8 cellular contexts compared by ENCODE assay signal in the genomic region with DNA sequence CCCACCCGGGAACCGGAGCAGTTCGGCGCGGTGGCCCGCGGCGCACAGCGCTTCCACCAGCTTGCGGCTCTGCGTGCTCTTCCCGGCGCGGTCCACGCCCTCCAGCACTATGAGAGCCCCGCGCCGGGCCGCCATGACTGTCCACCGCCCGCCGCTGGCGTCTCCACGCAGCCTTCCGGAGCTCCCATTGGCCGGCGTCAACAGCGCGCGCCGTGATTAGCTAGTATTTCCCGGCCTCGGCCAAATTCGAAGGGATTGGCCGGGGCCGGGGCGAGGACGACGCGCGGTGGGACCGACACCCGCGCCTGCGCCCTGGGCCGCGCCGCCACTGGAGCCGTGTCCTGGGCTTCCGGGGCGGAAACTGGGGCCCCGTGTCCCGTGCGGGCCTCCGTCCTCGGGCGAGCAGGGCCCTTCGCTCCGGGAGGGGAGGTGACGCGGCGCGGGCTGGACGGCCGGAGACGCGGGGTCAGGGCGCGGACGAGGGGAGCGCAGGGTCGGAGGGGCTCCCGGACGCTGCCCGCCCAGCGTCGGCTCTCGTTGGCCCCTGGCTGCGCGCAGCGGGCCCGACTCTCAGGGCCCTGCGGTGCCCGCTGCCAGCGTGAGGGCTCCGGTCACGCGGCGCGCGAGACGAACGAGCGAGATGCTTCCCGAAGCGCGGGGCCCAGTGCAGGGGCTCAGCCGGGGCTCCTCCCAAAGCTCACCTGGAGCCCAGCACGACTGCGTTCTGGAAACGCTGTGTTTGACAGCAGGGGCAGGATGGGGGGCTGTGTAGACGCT. TPM values are rescaled to one million over a fixed set of nuclear protein-coding genes. Genes with fewer than 3 reads are reported as not detected.
DNase-seq lines count a peak whose midpoint lies in the region; ATAC-seq and TF ChIP-seq lines count a peak whose summit lies in the region.

A gene with protein sequence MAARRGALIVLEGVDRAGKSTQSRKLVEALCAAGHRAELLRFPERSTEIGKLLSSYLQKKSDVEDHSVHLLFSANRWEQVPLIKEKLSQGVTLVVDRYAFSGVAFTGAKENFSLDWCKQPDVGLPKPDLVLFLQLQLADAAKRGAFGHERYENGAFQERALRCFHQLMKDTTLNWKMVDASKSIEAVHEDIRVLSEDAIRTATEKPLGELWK (minus strand): TSS at position 167 of the 777 bp plus-strand sequence. CDS start 32 bp downstream, at position 135.

- H3K4me1 ChIP-seq in BLaER1 = peaks cover 38% of the 10 kb centered on the region

- no peaks in the 10 kb centered on the region for H3K27me3 Mint-ChIP-seq in activated CD4-positive, alpha-beta T cell treated with anti-CD3 and anti-CD28 coated beads, Interleukin-2, amount 10 ng/mL, durations not matched to agents 7 days and 5 days

- peaks cover 44% of the 10 kb centered on the region for H3K36me3 Mint-ChIP-seq in activated CD4-positive, alpha-beta T cell treated with anti-CD3 and anti-CD28 coated beads, Interleukin-2, amount 10 ng/mL, durations not matched to agents 7 days and 5 days (ENCODE audit: low read depth)

- peaks cover 36% of the 10 kb centered on the region for H3K4me1 Mint-ChIP-seq in activated CD4-positive, alpha-beta T cell treated with anti-CD3 and anti-CD28 coated beads, Interleukin-2, amount 10 ng/mL, durations not matched to agents 7 days and 5 days

- CTCF ChIA-PET in activated CD4-positive, alpha-beta T cell treated with anti-CD3 and anti-CD28 coated beads, Interleukin-2, amount 10 ng/mL, durations not matched to agents 7 days and 5 days (lab: Charles Lee) = interaction anchor here (0.5 to 4.0 kb wide), 6 partner anchors 13 to 192 kb away, joined by 3 to 37 read pairs (median 4); a partner anchor contains a TSS

- H4K20me1 ChIP-seq in BLaER1 = peaks cover 13% of the 10 kb centered on the region; the same call in 1 of the 2 replicates

- peak within 1 kb of the TSS; percentile 98 for H3K9ac ChIP-seq in BLaER1

- H3K27ac Mint-ChIP-seq in activated CD4-positive, alpha-beta T cell treated with anti-CD3 and anti-CD28 coated beads, Interleukin-2, amount 10 ng/mL, durations not matched to agents 7 days and 5 days = peak within 1 kb of the TSS; percentile 94

- H3K4me3 ChIP-seq in BLaER1 (peak within 1 kb of the TSS; percentile 99), coronary artery (peak within 1 kb of the TSS; percentile 84)

- H3K27ac ChIP-seq in BLaER1 (peak within 1 kb of the TSS; percentile 98), coronary artery (peak within 1 kb of the TSS; percentile 88 to 91)

- TF ChIP-seq CTCF in coronary artery (IDR thresholded peaks at IDR 0.05) = no peak

- peak; percentile 95 for DNase-seq in NCI-H69 (lab: John Stamatoyannopoulos, UW)
- DNase-seq in activated CD4-positive, alpha-beta T cell treated with anti-CD3 and anti-CD28 coated beads, Interleukin-2, amount 10 ng/mL, durations not matched to agents 7 days and 5 days = peak; percentile 96
- peak; percentile 96 for DNase-seq in coronary artery (ENCODE audit: low spot score)
- peak; percentile 99 for DNase-seq in left kidney (ENCODE audit: low read depth, low spot score)
- DNase-seq in stimulated activated CD4-positive, alpha-beta T cell treated with anti-CD3 and anti-CD28 coated beads, Interleukin-2, amount 100 ng/mL, for 24 hours = peak; percentile 95 to 96

- H3K4me3 Mint-ChIP-seq in activated CD4-positive, alpha-beta T cell treated with anti-CD3 and anti-CD28 coated beads, Interleukin-2, amount 10 ng/mL, durations not matched to agents 7 days and 5 days = peak within 1 kb of the TSS; percentile 93

- ATAC-seq in GM19328 (IDR thresholded peaks at IDR 0.05; ENCODE audit: unreplicated experiment) (peak; percentile 94), HG03469 (IDR thresholded peaks at IDR 0.05; ENCODE audit: unreplicated experiment) (peak; percentile 70)

- H3K4me2 ChIP-seq in BLaER1 = peak within 1 kb of the TSS; percentile 90

- POLR2A ChIA-PET in activated CD4-positive, alpha-beta T cell treated with anti-CD3 and anti-CD28 coated beads, Interleukin-2, amount 10 ng/mL, durations not matched to agents 7 days and 5 days (lab: Charles Lee) = interaction anchor here (0.6 to 1.0 kb wide), 5 partner anchors 8 to 91 kb away, joined by 3 to 5 read pairs (median 3); a partner anchor contains a TSS

- no peaks in the 10 kb centered on the region for H3K27me3 ChIP-seq in BLaER1

- no peaks in the 10 kb centered on the region for H3K9me3 Mint-ChIP-seq in activated CD4-positive, alpha-beta T cell treated with anti-CD3 and anti-CD28 coated beads, Interleukin-2, amount 10 ng/mL, durations not matched to agents 7 days and 5 days

- H3K36me3 ChIP-seq in BLaER1 = peaks cover 67% of the 10 kb centered on the region

- H3K9me3 ChIP-seq in BLaER1 = no peaks in the 10 kb centered on the region

RNA-seq across cellular contexts. Expression of the gene that starts here (rescaled TPM):
- total RNA-seq in activated CD4-positive, alpha-beta T cell treated with anti-CD3 and anti-CD28 coated beads, Interleukin-2, amount 10 ng/mL, durations not matched to agents 7 days and 5 days = 10 to 100 TPM; 79.7 to 87.0 TPM

Comparison
In these comparisons a context has a peak if more than half of its experiments do, and no peak if none do; other contexts are left out.
1. Peak in every context shown above with its lines: DNase-seq, ATAC-seq, H3K4me3 ChIP-seq and H3K27ac ChIP-seq.